1 cellular context compared by ENCODE assay signal in genomic region chr12:95972832-95973465, GRCh38.
A peak's percentile ranks its signal among the peaks of the same experiment; 100 is the strongest.
TF ChIP-seq lines count a peak whose summit lies in the region.

No MANE protein-coding gene starts in this region.

TF ChIP-seq in K562, 482 proteins besides CTCF, POLR2A, EP300 and RAD21 (continued from another document):
- no peak for TF ChIP-seq ZNF695 (CRISPR knock-in tag; IDR thresholded peaks at IDR 0.05)
- TF ChIP-seq SAFB2 (IDR thresholded peaks at IDR 0.05; ENCODE audit: borderline replicate concordance, low read depth, low read length, severe bottlenecking), result no peak
- no peak for TF ChIP-seq GABPB2 (CRISPR knock-in tag; conservative IDR thresholded peaks at IDR 0.05)
- no peak for TF ChIP-seq ZNF696 (CRISPR knock-in tag; conservative IDR thresholded peaks at IDR 0.05)
- TF ChIP-seq FOXK1 (CRISPR knock-in tag; IDR thresholded peaks at IDR 0.05; ENCODE audit: borderline replicate concordance), result no peak
- peak; percentile 92 for TF ChIP-seq TFE3 (CRISPR knock-in tag; IDR thresholded peaks at IDR 0.05)
- no peak for TF ChIP-seq OTX1 (CRISPR knock-in tag; IDR thresholded peaks at IDR 0.05)
- TF ChIP-seq MEIS2 (IDR thresholded peaks at IDR 0.05; ENCODE audit: partially characterized antibody), result peak; percentile 36
- TF ChIP-seq, protein P1, sequence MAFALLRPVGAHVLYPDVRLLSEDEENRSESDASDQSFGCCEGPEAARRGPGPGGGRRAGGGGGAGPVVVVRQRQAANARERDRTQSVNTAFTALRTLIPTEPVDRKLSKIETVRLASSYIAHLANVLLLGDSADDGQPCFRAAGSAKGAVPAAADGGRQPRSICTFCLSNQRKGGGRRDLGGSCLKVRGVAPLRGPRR (CRISPR knock-in tag; IDR thresholded peaks at IDR 0.05), result no peak
- TF ChIP-seq ZNF311 (CRISPR knock-in tag; IDR thresholded peaks at IDR 0.05), result no peak
- TF ChIP-seq TRIM25 (IDR thresholded peaks at IDR 0.05; ENCODE audit: borderline replicate concordance), result no peak
- TF ChIP-seq SIX5 (IDR thresholded peaks at IDR 0.05; ENCODE audit: borderline replicate concordance in 1 of 2, insufficient read depth in 1 of 2, low read depth in 1 of 2, low read length in 2 of 2), result no peak
- no peak for TF ChIP-seq ZNF212 (CRISPR knock-in tag; IDR thresholded peaks at IDR 0.05)
- no peak for TF ChIP-seq MCM5 (IDR thresholded peaks at IDR 0.05; ENCODE audit: low read depth)
- TF ChIP-seq NCOA2 (IDR thresholded peaks at IDR 0.05; ENCODE audit: partially characterized antibody in 2 of 2), result no peak
- TF ChIP-seq DDX20 (tag; IDR thresholded peaks at IDR 0.05; ENCODE audit: low read depth), result no peak
- TF ChIP-seq MAZ (CRISPR knock-in tag; conservative IDR thresholded peaks at IDR 0.05 in 1 of 2, IDR thresholded peaks at IDR 0.05 in 1 of 2), result no peak
- peak; percentile 47; the same call in 1 of the 2 replicates for TF ChIP-seq RAD51 (IDR thresholded peaks at IDR 0.05; ENCODE audit: borderline replicate concordance, low read depth)
- no peak for TF ChIP-seq E2F8 (IDR thresholded peaks at IDR 0.05; ENCODE audit: low read depth, partially characterized antibody)
- TF ChIP-seq ZFP91 (CRISPR knock-in tag; IDR thresholded peaks at IDR 0.05), result no peak
- TF ChIP-seq ZNF316 (IDR thresholded peaks at IDR 0.05), result peak; percentile 71
- TF ChIP-seq NR4A1 (CRISPR knock-in tag; IDR thresholded peaks at IDR 0.05), result no peak
- TF ChIP-seq NR4A1 (tag; IDR thresholded peaks at IDR 0.05), result no peak
- no peak for TF ChIP-seq ZEB2 (IDR thresholded peaks at IDR 0.05)
- no peak for TF ChIP-seq ZNF232 (CRISPR knock-in tag; IDR thresholded peaks at IDR 0.05)
- TF ChIP-seq CBX1 (IDR thresholded peaks at IDR 0.05; ENCODE audit: low read depth), result no peak
- no peak for TF ChIP-seq SNIP1 (IDR thresholded peaks at IDR 0.05; ENCODE audit: low read depth)
- no peak for TF ChIP-seq ZNF197 (CRISPR knock-in tag; IDR thresholded peaks at IDR 0.05; ENCODE audit: low read depth)
- TF ChIP-seq, protein P2, sequence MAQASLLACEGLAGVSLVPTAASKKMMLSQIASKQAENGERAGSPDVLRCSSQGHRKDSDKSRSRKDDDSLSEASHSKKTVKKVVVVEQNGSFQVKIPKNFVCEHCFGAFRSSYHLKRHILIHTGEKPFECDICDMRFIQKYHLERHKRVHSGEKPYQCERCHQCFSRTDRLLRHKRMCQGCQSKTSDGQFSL (CRISPR knock-in tag; IDR thresholded peaks at IDR 0.05), result no peak
- TF ChIP-seq, protein P2 (tag; IDR thresholded peaks at IDR 0.05), result no peak
- no peak for TF ChIP-seq YBX1 (IDR thresholded peaks at IDR 0.05)
- no peak for TF ChIP-seq PTTG1 (tag; IDR thresholded peaks at IDR 0.05; ENCODE audit: low read depth)
- TF ChIP-seq MBD2 (IDR thresholded peaks at IDR 0.05; ENCODE audit: borderline replicate concordance, low read depth), result no peak
- no peak for TF ChIP-seq FOSL1 (tag; conservative IDR thresholded peaks at IDR 0.05)
- no peak for TF ChIP-seq RFX7 (CRISPR knock-in tag; IDR thresholded peaks at IDR 0.05)
- TF ChIP-seq HDAC1 (IDR thresholded peaks at IDR 0.05), result no peak
